In genomic region chr6:92911301-92911700, GRCh38 we compare ENCODE assay signal across 7 cellular contexts.
"Had no signal": no experiment of that assay in that cellular context is flagged by ENCODE, and none has a peak within 500 bp of the region (broad histone marks: within the 10 kb centered on the region; RNA-seq: fewer than 3 reads in every experiment).

No MANE protein-coding gene starts in this region.

- H3K4me2 ChIP-seq: KMS-11 had no signal

- H3K27ac ChIP-seq: GM23248, KMS-11 had no signal

- H3K4me3 ChIP-seq: GM23248 had no signal

- DNase-seq: GM23248, GOT3, H9, HCEC 1CT, IMR-90, KBM-7 had no signal

- H3K9ac ChIP-seq: GM23248, KMS-11 had no signal

- H2AFZ ChIP-seq: GM23248 had no signal
